8 cellular contexts compared by ENCODE assay signal in genomic region chr5:138466058-138466899, GRCh38. TPM values are rescaled to one million over a fixed set of nuclear protein-coding genes. Genes with fewer than 3 reads are reported as not detected.
DNase-seq lines count a peak whose midpoint lies in the region; ATAC-seq lines count a peak whose summit lies in the region.

No MANE protein-coding gene starts in this region.

- peaks cover 0 to 2% (median 0%) of the 10 kb centered on the region in 11 donors for H3K9me3 Mint-ChIP-seq in naive thymus-derived CD4-positive, alpha-beta T cell

- H3K4me3 Mint-ChIP-seq in naive thymus-derived CD4-positive, alpha-beta T cell = peak overlapping the region; percentile 78 to 93 (median 89)

- H3K36me3 Mint-ChIP-seq in naive thymus-derived CD4-positive, alpha-beta T cell = peaks cover 0 to 19% (median 17%) of the 10 kb centered on the region in 5 donors

- peaks cover 5% of the 10 kb centered on the region; the same call in 1 of the 2 replicates for H3K9me3 ChIP-seq in SJSA1 (replicated peaks)
- H3K9me3 ChIP-seq in naive thymus-derived CD4-positive, alpha-beta T cell (ENCODE audit: control insufficient read depth in 2 of 3, low read length in 3 of 3) = no peaks in the 10 kb centered on the region

- H3K27ac ChIP-seq in SJSA1 (no peak overlapping the region), cingulate gyrus (ENCODE audit: low read depth, low read length) (peak overlapping the region; percentile 54)
- peak overlapping the region; percentile 91 for H3K27ac ChIP-seq in naive thymus-derived CD4-positive, alpha-beta T cell (ENCODE audit: low read depth, low read length)

- POLR2A ChIA-PET in naive thymus-derived CD4-positive, alpha-beta T cell (lab: Charles Lee) = interaction anchor here (1.0 to 2.9 kb wide), 5 partner anchors 24 to 128 kb away, joined by 4 to 17 read pairs (median 15); partner anchors contain the start of genes ETF1 and FAM53C

- no peaks in the 10 kb centered on the region; the same call in 1 of the 2 replicates for H3K27me3 ChIP-seq in SJSA1 (replicated peaks)
- no peaks in the 10 kb centered on the region for H3K27me3 ChIP-seq in naive thymus-derived CD4-positive, alpha-beta T cell (ENCODE audit: control insufficient read depth in 2 of 2, insufficient read depth in 2 of 2, low read length in 2 of 2)

- intact Hi-C loops in naive thymus-derived CD4-positive, alpha-beta T cell (cut with micrococcal nuclease) = loop anchor here (5.0 to 10.0 kb wide), 4 partner anchors 431 to 1649 kb away; partner anchors contain the start of genes FAM13B (in 1 of the 2), PROB1 (in 1 of the 2), PURA (in 1 of the 2) and UBE2D2 (in 1 of the 2)

- H3K27me3 Mint-ChIP-seq in naive thymus-derived CD4-positive, alpha-beta T cell = peaks cover 0 to 20% (median 0%) of the 10 kb centered on the region in 5 donors

- H3K36me3 ChIP-seq in SJSA1 = peaks cover 8% of the 10 kb centered on the region; the same call in 1 of the 2 replicates
- H3K36me3 ChIP-seq in naive thymus-derived CD4-positive, alpha-beta T cell (ENCODE audit: control insufficient read depth in 2 of 3, insufficient read depth in 3 of 3, low read length in 3 of 3) = peaks cover 0 to 8% (median 0%) of the 10 kb centered on the region in 3 experiments

- CTCF ChIA-PET in naive thymus-derived CD4-positive, alpha-beta T cell (lab: Charles Lee) = interaction anchor here (1.3 to 3.1 kb wide), 2 partner anchors 16 to 37 kb away, joined by 7 to 24 read pairs; no protein-coding TSS in a partner anchor

- ATAC-seq in naive thymus-derived CD4-positive, alpha-beta T cell = no peak
- ATAC-seq in HG02642 (IDR thresholded peaks at IDR 0.05; ENCODE audit: poor library complexity, unreplicated experiment) (no peak), HG03280 (IDR thresholded peaks at IDR 0.05; ENCODE audit: unreplicated experiment) (no peak)

- H3K27ac Mint-ChIP-seq in naive thymus-derived CD4-positive, alpha-beta T cell = peak overlapping the region in 8 of 9 donors; percentile 51 to 91 (median 82)

- peak overlapping the region; percentile 80 for H3K4me3 ChIP-seq in SJSA1
- peak overlapping the region; percentile 95 for H3K4me3 ChIP-seq in naive thymus-derived CD4-positive, alpha-beta T cell (ENCODE audit: low read length)

- peaks cover 21 to 32% (median 27%) of the 10 kb centered on the region in 7 donors for H3K4me1 Mint-ChIP-seq in naive thymus-derived CD4-positive, alpha-beta T cell

- peaks cover 21% of the 10 kb centered on the region for H3K4me1 ChIP-seq in SJSA1 (replicated peaks)
- peaks cover 17 to 29% of the 10 kb centered on the region in 2 donors for H3K4me1 ChIP-seq in naive thymus-derived CD4-positive, alpha-beta T cell (ENCODE audit: control insufficient read depth in 2 of 2, insufficient read depth in 2 of 2, low read length in 2 of 2)

- DNase-seq in GM04504 (ENCODE audit: low read depth) (peak; percentile 21), SJSA1 (ENCODE audit: low read depth in 1 of 2, low spot score in 2 of 2) (peak in 1 of 2 experiments; percentile 28), NCI-H2107 treated with DMSO at 0.1 percent for 48 hours (lab: John Stamatoyannopoulos, UW; ENCODE audit: unreplicated experiment) (no peak), NCI-H82 treated with DMSO at 0.1 percent for 48 hours (lab: John Stamatoyannopoulos, UW; ENCODE audit: unreplicated experiment) (no peak)
- DNase-seq in naive thymus-derived CD4-positive, alpha-beta T cell = peak in 5 of 9 donors; percentile 12 to 54 (median 18)

RNA-seq across cellular contexts. Expression of gene EGR1, which starts 1.0 kb away (rescaled TPM):
- total RNA-seq in SJSA1 (2014; rRNA removed; shearing (Covaris generic)) = 3.2 and 4.8 TPM in 2 replicates
- total RNA-seq in naive thymus-derived CD4-positive, alpha-beta T cell = 10 to 100 TPM in 3 of 5 experiments, under 1 TPM in 2; 0.57 to 68.6 (median 12.8) TPM
- under 1 TPM in 1 of 2 donors, not detected in 1; 0.14 TPM for polyA plus RNA-seq in naive thymus-derived CD4-positive, alpha-beta T cell

RNA-seq across cellular contexts. Expression of gene REEP2, which starts 27.4 kb away (rescaled TPM):
- total RNA-seq in SJSA1 (2014; rRNA removed; shearing (Covaris generic)) = 0.21 TPM in 1 of 2 replicates, not detected in the other
- total RNA-seq in naive thymus-derived CD4-positive, alpha-beta T cell = 1 to 10 TPM in 1 of 5 experiments, under 1 TPM in 1, not detected in 3; 0.94 to 1.2 TPM
- not detected for polyA plus RNA-seq in naive thymus-derived CD4-positive, alpha-beta T cell

Comparison
In these comparisons a context has a peak if more than half of its experiments do, and no peak if none do; other contexts are left out.
1. DNase-seq: peak in GM04504 (single experiment) and naive thymus-derived CD4-positive, alpha-beta T cell (5 of 9); none in NCI-H2107 treated with DMSO at 0.1 percent for 48 hours (single experiment) and NCI-H82 treated with DMSO at 0.1 percent for 48 hours (single experiment).